14 cellular contexts compared by ENCODE assay signal in the genomic region with DNA sequence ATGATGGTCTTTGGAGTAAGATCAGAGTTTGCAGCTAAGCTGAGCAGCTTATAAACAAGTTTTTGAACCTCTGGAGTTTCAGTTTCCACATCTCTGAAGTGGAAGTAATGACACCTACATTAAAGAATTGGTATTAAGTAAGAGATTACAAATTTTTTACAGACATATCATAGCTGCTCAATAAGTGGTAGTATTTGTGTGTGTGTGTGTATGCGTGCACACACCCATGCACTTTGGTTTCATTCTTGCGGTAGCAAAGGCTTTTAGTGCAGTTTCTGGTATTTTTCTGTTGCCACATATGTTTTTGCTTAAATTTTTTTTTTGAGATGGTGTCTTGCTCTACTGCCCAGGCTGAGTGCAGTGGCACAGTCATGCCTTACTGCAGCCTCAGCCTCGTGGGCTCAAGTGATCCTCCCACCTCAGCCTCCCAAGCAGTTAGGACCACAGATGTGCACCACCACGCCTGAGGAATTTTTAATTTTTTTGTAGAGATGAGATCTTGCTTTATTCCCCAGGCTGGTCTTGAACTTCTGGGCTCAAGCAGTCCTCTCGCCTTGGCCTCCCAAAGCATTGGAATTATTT. TPM values are rescaled to one million over a fixed set of nuclear protein-coding genes. Genes with fewer than 3 reads are reported as not detected.
DNase-seq lines count a peak whose midpoint lies in the region; ATAC-seq, FAIRE-seq and TF ChIP-seq lines count a peak whose summit lies in the region.
"Had no signal": no experiment of that assay in that cellular context is flagged by ENCODE, and none has a peak within 500 bp of the region (broad histone marks: within the 10 kb centered on the region; RNA-seq: fewer than 3 reads in every experiment).

No MANE protein-coding gene starts in this region.

- H3K9me3 ChIP-seq in DOHH2 (ENCODE audit: control insufficient read depth, insufficient read depth, low read length): no peaks in the 10 kb centered on the region

- intact Hi-C loops in activated CD8-positive, alpha-beta T cell treated with anti-CD3 and anti-CD28 coated beads for 36 hours (cut with micrococcal nuclease): loop anchor here (10.0 kb wide), 1 partner anchor 241 kb away; no protein-coding TSS in a partner anchor

- H4K20me1 ChIP-seq in DOHH2 (ENCODE audit: control insufficient read depth, insufficient read depth, low read depth, low read length): peaks cover 7% of the 10 kb centered on the region; the same call in 1 of the 2 replicates

- H3K4me1 Mint-ChIP-seq in activated CD8-positive, alpha-beta T cell treated with anti-CD3 and anti-CD28 coated beads for 36 hours (ENCODE audit: low read depth): peaks cover 52% of the 10 kb centered on the region

- H3F3A ChIP-seq in DOHH2 (ENCODE audit: control insufficient read depth, insufficient read depth): 0 out of 2 replicates have a peak, but pooled peaks cover 5% of the 10 kb centered on the region

- peak; percentile 6 for ATAC-seq in activated CD8-positive, alpha-beta T cell treated with anti-CD3 and anti-CD28 coated beads for 36 hours
- ATAC-seq in GM18511 (IDR thresholded peaks at IDR 0.05; ENCODE audit: unreplicated experiment): no peak

- no peak overlapping the region for H3K27ac ChIP-seq in DOHH2 (ENCODE audit: low read depth, low read length)

- peak overlapping the region; percentile 11; the same call in 1 of the 2 replicates for H3K4me3 ChIP-seq in DOHH2 (ENCODE audit: low read length)
- H3K4me3 ChIP-seq in fibroblast of the aortic adventitia (ENCODE audit: low read depth, low read length): no peak overlapping the region

- peak overlapping the region; percentile 42 for H3K4me3 Mint-ChIP-seq in activated CD8-positive, alpha-beta T cell treated with anti-CD3 and anti-CD28 coated beads for 36 hours

- CTCF ChIA-PET in activated CD8-positive, alpha-beta T cell treated with anti-CD3 and anti-CD28 coated beads for 36 hours (lab: Charles Lee): no interaction called here

- H3K27ac Mint-ChIP-seq in activated CD8-positive, alpha-beta T cell treated with anti-CD3 and anti-CD28 coated beads for 36 hours: peak overlapping the region; percentile 78

- FAIRE-seq in H54 (lab: Jason Lieb, UNC): no peak

- H3K4me2 ChIP-seq in DOHH2 (ENCODE audit: low read length): peak overlapping the region; percentile 88

- no peaks in the 10 kb centered on the region for H3K9me2 ChIP-seq in DOHH2 (replicated peaks; ENCODE audit: control insufficient read depth, low read length)

- peaks cover 39% of the 10 kb centered on the region for H3K36me3 Mint-ChIP-seq in activated CD8-positive, alpha-beta T cell treated with anti-CD3 and anti-CD28 coated beads for 36 hours (ENCODE audit: low read depth)

- H3K4me1 ChIP-seq in DOHH2 (ENCODE audit: control insufficient read depth, low read length): peaks cover 45% of the 10 kb centered on the region

- no peak for TF ChIP-seq POLR2A in H54 (IDR thresholded peaks at IDR 0.05; ENCODE audit: low read depth, low read length)

- no peak for TF ChIP-seq CTCF in DOHH2 (IDR thresholded peaks at IDR 0.05; ENCODE audit: low read depth, low read length, poor library complexity, severe bottlenecking)
- no peak for TF ChIP-seq CTCF in activated CD8-positive, alpha-beta T cell treated with anti-CD3 and anti-CD28 coated beads for 36 hours (IDR thresholded peaks at IDR 0.05)
- TF ChIP-seq CTCF in fibroblast of the aortic adventitia (IDR thresholded peaks at IDR 0.05; ENCODE audit: insufficient read depth, low read length): no peak

- POLR2A ChIA-PET in activated CD8-positive, alpha-beta T cell treated with anti-CD3 and anti-CD28 coated beads for 36 hours (lab: Charles Lee): interaction anchor here (0.7 to 1.2 kb wide), 4 partner anchors 16 to 659 kb away, joined by 3 to 5 read pairs (median 4); partner anchors contain the start of gene MTRF1

- peaks cover 99% of the 10 kb centered on the region for H3K79me2 ChIP-seq in DOHH2 (ENCODE audit: control insufficient read depth, low read length)

- no peaks in the 10 kb centered on the region for H3K27me3 Mint-ChIP-seq in activated CD8-positive, alpha-beta T cell treated with anti-CD3 and anti-CD28 coated beads for 36 hours
- H3K27me3 Mint-ChIP-seq: progenitor cell of endocrine pancreas had no signal

- H3K27me3 ChIP-seq in DOHH2 (ENCODE audit: control insufficient read depth, low read length): no peaks in the 10 kb centered on the region

- H3K9me3 Mint-ChIP-seq in activated CD8-positive, alpha-beta T cell treated with anti-CD3 and anti-CD28 coated beads for 36 hours: no peaks in the 10 kb centered on the region

- DNase-seq in AG08396 (ENCODE audit: low spot score): peak; percentile 8
- DNase-seq in activated CD8-positive, alpha-beta T cell treated with anti-CD3 and anti-CD28 coated beads for 36 hours: peak; percentile 25
- peak; percentile 23 for DNase-seq in fibroblast of the aortic adventitia (ENCODE audit: low read depth)
- DNase-seq in activated gamma-delta T cell (lab: John Stamatoyannopoulos, UW): no peak
- DNase-seq in NK-92 treated with Interleukin-12 subunit alpha and Interleukin-12 subunit beta, amount 100 ng/mL, for 24 hours (lab: John Stamatoyannopoulos, UW): no peak
- no peak for DNase-seq in H54 (ENCODE audit: insufficient read length, low spot score)
- DNase-seq: glutamatergic neuron; NCI-H1105; NCI-H748 treated with DMSO at 0.1 percent for 48 hours; stimulated activated CD4-positive, alpha-beta T cell treated with anti-CD3 and anti-CD28 coated beads, Interleukin-4, amount 100 ng/mL, for 24 hours; substantia nigra had no signal

- peaks cover 60% of the 10 kb centered on the region for H3K36me3 ChIP-seq in DOHH2 (ENCODE audit: control insufficient read depth, low read length)

RNA-seq across cellular contexts. Expression of gene NAA16, which starts 4.5 kb away (rescaled TPM):
- total RNA-seq in activated CD8-positive, alpha-beta T cell treated with anti-CD3 and anti-CD28 coated beads for 36 hours: 10 to 100 TPM; 23.5 to 32.8 TPM
- 16.1 and 37.3 TPM in 2 replicates for total RNA-seq in fibroblast of the aortic adventitia (ENCODE audit: low replicate concordance)

RNA-seq across cellular contexts. Expression of gene MTRF1, which starts 52.2 kb away (rescaled TPM):
- total RNA-seq in activated CD8-positive, alpha-beta T cell treated with anti-CD3 and anti-CD28 coated beads for 36 hours: 10 to 100 TPM; 22.6 to 23.4 TPM
- 4.3 and 11.8 TPM in 2 replicates for total RNA-seq in fibroblast of the aortic adventitia (ENCODE audit: low replicate concordance)

Comparison
In these comparisons a context has a peak if more than half of its experiments do, and no peak if none do; other contexts are left out.
1. DNase-seq: peak in AG08396 (single experiment), activated CD8-positive, alpha-beta T cell treated with anti-CD3 and anti-CD28 coated beads for 36 hours (single experiment) and fibroblast of the aortic adventitia (single experiment); none in activated gamma-delta T cell (single experiment), NK-92 treated with Interleukin-12 subunit alpha and Interleukin-12 subunit beta, amount 100 ng/mL, for 24 hours (single experiment) and H54 (single experiment).